13 cellular contexts compared by ENCODE assay signal in genomic region chr17:57421393-57421717, GRCh38.
DNase-seq lines count a peak whose midpoint lies in the region; ATAC-seq, FAIRE-seq and TF ChIP-seq lines count a peak whose summit lies in the region.
"Had no signal": no experiment of that assay in that cellular context is flagged by ENCODE, and none has a peak within 500 bp of the region (broad histone marks: within the 10 kb centered on the region; RNA-seq: fewer than 3 reads in every experiment).

No MANE protein-coding gene starts in this region.

- H3K4me1 ChIP-seq in HepG2 (ENCODE audit: insufficient read depth, low read length) (peaks cover 44% of the 10 kb centered on the region), right lobe of liver (peaks cover 0 to 6% (median 0%) of the 10 kb centered on the region in 4 donors), Peyer's patch (peaks cover 0 to 27% (median 1%) of the 10 kb centered on the region in 4 donors), mucosa of rectum (ENCODE audit: control insufficient read depth in 2 of 2, insufficient read depth in 2 of 2, low read length in 2 of 2) (peaks cover 17 to 30% of the 10 kb centered on the region in 2 donors), transverse colon (peaks cover 6 to 49% (median 26%) of the 10 kb centered on the region in 4 donors), uterus (no peaks in the 10 kb centered on the region)

- in situ Hi-C loops in HepG2 (cut with HindIII; ENCODE audit: extremely low pct_ligation_motif_present, low pct_unique_long_range_greater_than_20kb) (no loop called here), transverse colon (cut with MboI; ENCODE audit: low pct_ligation_motif_present in 1 of 4, low pct_unique_long_range_greater_than_20kb in 1 of 4, low sequenced_read_pairs in 3 of 4) (loop anchor here in 1 of 4 donors (25.0 kb wide), 1 partner anchor 159 kb away; the partner anchor contains the start of gene MSI2)

- intact Hi-C loops in HepG2 (cut with micrococcal nuclease; ENCODE audit: unreplicated experiment) = no loop called here
- intact Hi-C loops in right lobe of liver (cut with DNase I) = no loop called here
- intact Hi-C loops in transverse colon (cut with DNase I; ENCODE audit: low total_unique reads) = no loop called here
- intact Hi-C loops in uterus (cut with DNase I; ENCODE audit: low total_unique reads) = no loop called here

- TF ChIP-seq CTCF in HepG2 (CRISPR knock-in tag; IDR thresholded peaks at IDR 0.05) = no peak
- TF ChIP-seq CTCF in right lobe of liver (IDR thresholded peaks at IDR 0.05) = no peak
- no peak for TF ChIP-seq CTCF in Peyer's patch (IDR thresholded peaks at IDR 0.05)
- no peak for TF ChIP-seq CTCF in transverse colon (IDR thresholded peaks at IDR 0.05)
- TF ChIP-seq CTCF in uterus (IDR thresholded peaks at IDR 0.05) = no peak

- TF ChIP-seq EP300 in HepG2 (IDR thresholded peaks at IDR 0.05; ENCODE audit: low read depth in 2 of 2, low read length in 2 of 2) (no peak), HepG2 (CRISPR knock-in tag; IDR thresholded peaks at IDR 0.05; ENCODE audit: borderline replicate concordance) (no peak), transverse colon (IDR thresholded peaks at IDR 0.05; ENCODE audit: low read depth) (no peak)

- H3K36me3 ChIP-seq in HepG2 (replicated peaks in 1 of 2; ENCODE audit: control insufficient read depth in 1 of 2, insufficient read depth in 2 of 2, low read length in 2 of 2) = peaks cover 7 to 21% of the 10 kb centered on the region in 2 experiments; a peak in 4 of 5 replicates
- H3K36me3 ChIP-seq in right lobe of liver = no peaks in the 10 kb centered on the region
- H3K36me3 ChIP-seq in Peyer's patch = no peaks in the 10 kb centered on the region
- no peaks in the 10 kb centered on the region for H3K36me3 ChIP-seq in mucosa of rectum (ENCODE audit: control insufficient read depth in 2 of 2, insufficient read depth in 2 of 2, low read length in 2 of 2)
- no peaks in the 10 kb centered on the region for H3K36me3 ChIP-seq in transverse colon
- no peaks in the 10 kb centered on the region for H3K36me3 ChIP-seq in uterus

- ATAC-seq in HepG2 (no peak), right lobe of liver (no peak), GM18858 (IDR thresholded peaks at IDR 0.05; ENCODE audit: unreplicated experiment) (no peak)
- ATAC-seq: GM12878, GM23338 had no signal

- no peaks in the 10 kb centered on the region for H4K20me1 ChIP-seq in HepG2 (ENCODE audit: insufficient read depth, low read length)

- H2AFZ ChIP-seq in HepG2 (ENCODE audit: low read length) = no peak overlapping the region
- H2AFZ ChIP-seq: GM23338, PC-9 had no signal

- POLR2A ChIA-PET in HepG2 (lab: Yijun Ruan, JAX) = no interaction called here

- no peak overlapping the region for H3K4me2 ChIP-seq in HepG2 (ENCODE audit: low read depth, low read length)
- H3K4me2 ChIP-seq: GM23338, PC-9 had no signal

- H3K27ac ChIP-seq in HepG2 (ENCODE audit: extremely low read length, insufficient read depth, low read length) (no peak overlapping the region), right lobe of liver (no peak overlapping the region), Peyer's patch (peak overlapping the region in 3 of 4 donors; percentile 45 to 60 (median 50)), mucosa of rectum (ENCODE audit: low read depth in 2 of 2, low read length in 2 of 2) (peak overlapping the region; percentile 82 to 88), transverse colon (peak overlapping the region; percentile 35 to 79 (median 79)), uterus (peak overlapping the region in 1 of 2 donors; percentile 40)
- H3K27ac ChIP-seq: PC-9 had no signal

- CTCF ChIA-PET in HepG2 (lab: Yijun Ruan, JAX; ENCODE audit: low intra/inter-chr PET ratio, low total read pairs) = no interaction called here

- H3K9ac ChIP-seq in HepG2 (ENCODE audit: insufficient read depth, low read depth, low read length) = no peak overlapping the region
- H3K9ac ChIP-seq in mucosa of rectum (ENCODE audit: low read depth in 1 of 2, low read length in 2 of 2) = peak overlapping the region in 1 of 2 donors; percentile 41
- H3K9ac ChIP-seq: BLaER1 treated with 17β-estradiol and CSF1 and Interleukin-3, amounts not matched to agents 10 nM and 100 nM had no signal

- no peak for TF ChIP-seq POLR2A in HepG2 (IDR thresholded peaks at IDR 0.05; ENCODE audit: insufficient read depth in 1 of 2, low read depth in 2 of 2, low read length in 2 of 2)
- no peak for TF ChIP-seq POLR2A in right lobe of liver (IDR thresholded peaks at IDR 0.05)
- TF ChIP-seq POLR2A in Peyer's patch (IDR thresholded peaks at IDR 0.05) = no peak
- no peak for TF ChIP-seq POLR2A in transverse colon (IDR thresholded peaks at IDR 0.05)
- TF ChIP-seq POLR2A in uterus (IDR thresholded peaks at IDR 0.05) = no peak

- no TSS peak for BruUV-seq in HepG2 (replicated peaks; lab: Mats Ljungman, UMichigan)

- H3K27me3 ChIP-seq in HepG2 (ENCODE audit: control insufficient read depth in 1 of 2, insufficient read depth in 2 of 2, low read length in 2 of 2) (no peaks in the 10 kb centered on the region), right lobe of liver (no peaks in the 10 kb centered on the region), Peyer's patch (no peaks in the 10 kb centered on the region), mucosa of rectum (ENCODE audit: control insufficient read depth in 2 of 2, insufficient read depth in 2 of 2, low read length in 2 of 2) (no peaks in the 10 kb centered on the region), transverse colon (no peaks in the 10 kb centered on the region), uterus (no peaks in the 10 kb centered on the region)
- H3K27me3 ChIP-seq: BLaER1 treated with 17β-estradiol and CSF1 and Interleukin-3, amounts not matched to agents 10 nM and 100 nM had no signal

- no peaks in the 10 kb centered on the region for H3K9me3 ChIP-seq in HepG2 (ENCODE audit: low read length)
- H3K9me3 ChIP-seq in right lobe of liver = no peaks in the 10 kb centered on the region
- H3K9me3 ChIP-seq in Peyer's patch = no peaks in the 10 kb centered on the region
- H3K9me3 ChIP-seq in mucosa of rectum (ENCODE audit: control insufficient read depth in 2 of 2, low read length in 2 of 2) = no peaks in the 10 kb centered on the region
- no peaks in the 10 kb centered on the region for H3K9me3 ChIP-seq in transverse colon
- H3K9me3 ChIP-seq in uterus = no peaks in the 10 kb centered on the region

- H3K4me3 ChIP-seq in HepG2 (replicated peaks in 1 of 3; ENCODE audit: insufficient read depth in 1 of 3, low read depth in 2 of 3, low read length in 3 of 3) (no peak overlapping the region), right lobe of liver (no peak overlapping the region), Peyer's patch (no peak overlapping the region), mucosa of rectum (ENCODE audit: low read length in 2 of 2) (no peak overlapping the region), transverse colon (no peak overlapping the region), uterus (no peak overlapping the region)
- H3K4me3 ChIP-seq: BLaER1 treated with 17β-estradiol and CSF1 and Interleukin-3, amounts not matched to agents 10 nM and 100 nM; GM12878; GM23338; PC-9 had no signal

- peaks cover 31% of the 10 kb centered on the region for H3K79me2 ChIP-seq in HepG2 (ENCODE audit: insufficient read depth, low read length)

- DNase-seq in HepG2 (ENCODE audit: low spot score) = no peak
- no peak for DNase-seq in right lobe of liver
- no peak for DNase-seq in Peyer's patch
- no peak for DNase-seq in transverse colon
- DNase-seq in uterus = no peak
- no peak for DNase-seq in SKM-1 (lab: John Stamatoyannopoulos, UW; ENCODE audit: unreplicated experiment)
- DNase-seq: GDM1, PC-9 had no signal

- no peak for FAIRE-seq in HepG2 (lab: Jason Lieb, UNC)
- FAIRE-seq: GM12878 had no signal

- WGBS in HepG2 (ENCODE audit: low lambda C conversion rate) = 92% methylated on average over 3 of the region's 3 CpGs
- WGBS in right lobe of liver (ENCODE audit: insufficient coverage, low coverage, low lambda C conversion rate, missing lambda C conversion rate) = 100% methylated on average over 2 of the region's 3 CpGs
- 66 to 100% methylated on average over 2 to 3 of the region's 3 CpGs for WGBS in transverse colon (ENCODE audit: low coverage in 1 of 2), 2 donors

- TF ChIP-seq RAD21 in HepG2 (CRISPR knock-in tag; IDR thresholded peaks at IDR 0.05) = no peak

TF ChIP-seq in HepG2, 621 proteins besides CTCF, POLR2A, EP300 and RAD21:
- TF ChIP-seq FLYWCH1 (CRISPR knock-in tag; IDR thresholded peaks at IDR 0.05) (no peak), RBM22 (optimal IDR thresholded peaks at IDR 0.05; ENCODE audit: low read length) (peak; percentile 6), ZNF263 (CRISPR knock-in tag; IDR thresholded peaks at IDR 0.05) (0 out of 2 replicates have a peak, but pooled peaks have one; percentile 69)
TF ChIP-seq in HepG2: peak in this region for 2.

Comparison
In these comparisons a context has a peak if more than half of its experiments do, and no peak if none do; other contexts are left out.
1. H3K27ac ChIP-seq: peak in Peyer's patch (3 of 4), mucosa of rectum (2 of 2) and transverse colon (4 of 4); none in HepG2 (single experiment) and right lobe of liver (0 of 3).